22 cellular contexts compared by ENCODE assay signal in the genomic region with DNA sequence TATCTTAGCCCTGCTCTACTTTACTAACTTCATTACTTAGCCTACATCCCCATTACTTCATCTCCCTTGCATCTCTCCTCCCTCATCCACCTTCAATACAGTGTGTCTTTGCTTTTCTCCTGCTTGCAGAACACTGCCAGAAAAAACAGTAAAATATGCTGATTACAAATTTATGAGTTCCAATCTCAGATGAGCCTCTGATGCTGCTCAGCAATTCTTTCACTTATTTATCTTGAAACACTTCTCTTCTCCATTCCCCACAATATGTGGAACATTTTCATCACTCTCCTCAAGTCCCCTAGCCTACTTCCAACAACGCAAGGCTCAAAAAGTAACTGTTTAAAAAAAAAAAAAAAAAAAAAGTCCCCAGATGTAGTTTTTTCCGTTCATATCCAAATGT.
"Had no signal": no experiment of that assay in that cellular context is flagged by ENCODE, and none has a peak within 500 bp of the region (broad histone marks: within the 10 kb centered on the region; RNA-seq: fewer than 3 reads in every experiment).

No MANE protein-coding gene starts in this region.

- H3K9me3 Mint-ChIP-seq: activated B cell treated with CpG ODN at 0.5 μM for 24 hours; endodermal cell; natural killer cell treated with Interleukin-12 subunit alpha and Interleukin-12 subunit beta and Interleukin-15 and Interleukin-18, amount 100 ng/mL, for 72 hours; stimulated activated memory B cell treated with anti-CD40 and anti-IgM and Interleukin-4, amounts not matched to agents 10 μg/mL and 1 μg/mL and 100 μg/mL, for 72 hours; T-helper 2 cell treated with Interferon-gamma antibody and Interleukin-4, amounts not matched to agents 5 μg/mL and 100 μg/mL, for 36 hours had no signal

- FAIRE-seq: colon, islet of Langerhans had no signal

- H3K9me3 ChIP-seq: body of pancreas, sigmoid colon, thyroid gland had no signal

- H2AFZ ChIP-seq: parathyroid adenoma had no signal

- H3K27ac Mint-ChIP-seq: activated B cell treated with CpG ODN at 0.5 μM for 24 hours; activated CD4-positive, alpha-beta T cell treated with anti-CD3 and anti-CD28 coated beads, Interleukin-2, amount 10 ng/mL, durations not matched to agents 7 days and 5 days; activated naive CD8-positive, alpha-beta T cell treated with anti-CD3 and anti-CD28 coated beads, Interleukin-2, amount 10 ng/mL, durations not matched to agents 7 days and 5 days; endodermal cell; natural killer cell treated with Interleukin-12 subunit alpha and Interleukin-12 subunit beta and Interleukin-15 and Interleukin-18, amount 100 ng/mL, for 72 hours; stimulated activated memory B cell treated with anti-CD40 and anti-IgM and Interleukin-4, amounts not matched to agents 10 μg/mL and 1 μg/mL and 100 μg/mL, for 72 hours; T-helper 2 cell treated with Interferon-gamma antibody and Interleukin-4, amounts not matched to agents 5 μg/mL and 100 μg/mL, for 36 hours had no signal

- H3K27me3 ChIP-seq: body of pancreas, dorsolateral prefrontal cortex, foreskin keratinocyte, sigmoid colon, thyroid gland had no signal

- H3K4me1 ChIP-seq: parathyroid adenoma had no signal

- H3K36me3 Mint-ChIP-seq: natural killer cell treated with Interleukin-12 subunit alpha and Interleukin-12 subunit beta and Interleukin-15 and Interleukin-18, amount 100 ng/mL, for 72 hours had no signal

- H3K4me3 Mint-ChIP-seq: activated B cell treated with CpG ODN at 0.5 μM for 24 hours; activated CD4-positive, alpha-beta T cell treated with anti-CD3 and anti-CD28 coated beads, Interleukin-2, amount 10 ng/mL, durations not matched to agents 7 days and 5 days; activated naive CD8-positive, alpha-beta T cell treated with anti-CD3 and anti-CD28 coated beads, Interleukin-2, amount 10 ng/mL, durations not matched to agents 7 days and 5 days; endodermal cell; natural killer cell treated with Interleukin-12 subunit alpha and Interleukin-12 subunit beta and Interleukin-15 and Interleukin-18, amount 100 ng/mL, for 72 hours; stimulated activated memory B cell treated with anti-CD40 and anti-IgM and Interleukin-4, amounts not matched to agents 10 μg/mL and 1 μg/mL and 100 μg/mL, for 72 hours; T-helper 2 cell treated with Interferon-gamma antibody and Interleukin-4, amounts not matched to agents 5 μg/mL and 100 μg/mL, for 36 hours had no signal

- DNase-seq: activated B cell treated with CpG ODN at 0.5 μM for 24 hours; activated CD4-positive, alpha-beta T cell treated with anti-CD3 and anti-CD28 coated beads, Interleukin-2, amount 10 ng/mL, durations not matched to agents 7 days and 5 days; activated CD8-positive, alpha-beta memory T cell treated with anti-CD3 and anti-CD28 coated beads, Interleukin-2, amount 50 U/mL, for 48 hours; activated naive CD8-positive, alpha-beta T cell treated with anti-CD3 and anti-CD28 coated beads, Interleukin-2, amount 10 ng/mL, durations not matched to agents 7 days and 5 days; body of pancreas; caudate nucleus; dorsolateral prefrontal cortex; endodermal cell; foreskin keratinocyte; hippocampal formation; left cardiac atrium; sigmoid colon; stimulated activated CD4-positive, alpha-beta T cell treated with anti-CD3 and anti-CD28 coated beads, Interleukin-4, amount 100 ng/mL, for 24 hours; thyroid gland had no signal

- H3K36me3 ChIP-seq: sigmoid colon, thyroid gland had no signal

- ATAC-seq: body of pancreas; foreskin keratinocyte; natural killer cell treated with Interleukin-12 subunit alpha and Interleukin-12 subunit beta and Interleukin-15 and Interleukin-18, amount 100 ng/mL, for 72 hours; stimulated activated memory B cell treated with anti-CD40 and anti-IgM and Interleukin-4, amounts not matched to agents 10 μg/mL and 1 μg/mL and 100 μg/mL, for 72 hours had no signal

- H3K4me3 ChIP-seq: body of pancreas, dorsolateral prefrontal cortex, lung, sigmoid colon, thyroid gland had no signal

- H3K27me3 Mint-ChIP-seq: activated B cell treated with CpG ODN at 0.5 μM for 24 hours; activated CD4-positive, alpha-beta T cell treated with anti-CD3 and anti-CD28 coated beads, Interleukin-2, amount 10 ng/mL, durations not matched to agents 7 days and 5 days; activated naive CD8-positive, alpha-beta T cell treated with anti-CD3 and anti-CD28 coated beads, Interleukin-2, amount 10 ng/mL, durations not matched to agents 7 days and 5 days; natural killer cell treated with Interleukin-12 subunit alpha and Interleukin-12 subunit beta and Interleukin-15 and Interleukin-18, amount 100 ng/mL, for 72 hours; stimulated activated memory B cell treated with anti-CD40 and anti-IgM and Interleukin-4, amounts not matched to agents 10 μg/mL and 1 μg/mL and 100 μg/mL, for 72 hours had no signal

- H3K27ac ChIP-seq: body of pancreas, dorsolateral prefrontal cortex, epithelial cell of prostate, foreskin keratinocyte, parathyroid adenoma, sigmoid colon, thyroid gland had no signal
